ENCODE assay signal across 12 cellular contexts in genomic region chr14:20264366-20264765, GRCh38. TPM values are rescaled to one million over a fixed set of nuclear protein-coding genes. Genes with fewer than 3 reads are reported as not detected.
DNase-seq lines count a peak whose midpoint lies in the region; TF ChIP-seq lines count a peak whose summit lies in the region.
"Not testable (repeated sequence)": the region's sequence is repeated elsewhere in the genome, so short reads cannot be mapped to it uniquely, and the experiment has no call there.
"Had no signal": no experiment of that assay in that cellular context is flagged by ENCODE, and none has a peak within 500 bp of the region (broad histone marks: within the 10 kb centered on the region; RNA-seq: fewer than 3 reads in every experiment).

No MANE protein-coding gene starts in this region.

- not testable (repeated sequence) for H3K27ac Mint-ChIP-seq in MCF 10A (ENCODE audit: low read depth, unreplicated experiment)

- H3K27me3 Mint-ChIP-seq in MCF 10A (ENCODE audit: insufficient read depth, unreplicated experiment): not testable (repeated sequence)

- not testable (repeated sequence) for H3K36me3 Mint-ChIP-seq in MCF 10A (ENCODE audit: insufficient read depth, unreplicated experiment)

- DNase-seq in EL: peak; percentile 54
- peak; percentile 27 for DNase-seq in HT1080 (ENCODE audit: low read depth)
- DNase-seq in NCI-H226: peak; percentile 39
- DNase-seq in MCF 10A (ENCODE audit: unreplicated experiment): peak; percentile 37
- peak; percentile 35 for DNase-seq in epithelial cell of esophagus (ENCODE audit: low read depth)
- DNase-seq in renal cortical epithelial cell (ENCODE audit: low read depth): peak; percentile 1

- CTCF ChIA-PET in MCF 10A (lab: Yijun Ruan, JAX): not testable (repeated sequence)

- not testable (repeated sequence) for H3K9me3 Mint-ChIP-seq in MCF 10A (ENCODE audit: unreplicated experiment)

- TF ChIP-seq CTCF in MCF 10A (IDR thresholded peaks at IDR 0.05; ENCODE audit: unreplicated experiment); epithelial cell of esophagus (IDR thresholded peaks at IDR 0.05; ENCODE audit: insufficient read depth, low read depth, low read length, missing control alignments): not testable (repeated sequence)

- peaks cover 19% of the 10 kb centered on the region for H3K4me1 Mint-ChIP-seq in MCF 10A (ENCODE audit: insufficient read depth, unreplicated experiment)

- H3K4me3 ChIP-seq in epithelial cell of esophagus (ENCODE audit: low read length): not testable (repeated sequence)

- not testable (repeated sequence) for BruUV-seq in MCF 10A (replicated peaks; lab: Mats Ljungman, UMichigan)

- H3K4me3 Mint-ChIP-seq in MCF 10A (ENCODE audit: unreplicated experiment): not testable (repeated sequence)

- POLR2A ChIA-PET in MCF 10A (lab: Yijun Ruan, JAX): not testable (repeated sequence)

- intact Hi-C loops in MCF 10A (cut with micrococcal nuclease): not testable (repeated sequence)

RNA-seq across cellular contexts. Expression of gene OR11H4, which starts 25.3 kb away (rescaled TPM):
- total RNA-seq in HT1080 (2014; rRNA removed; shearing (Covaris generic)): not detected in 2 replicates
- not detected in 2 replicates for polyA plus RNA-seq in HT1080 (2015; cell fraction: cytosol; rRNA removed)
- not detected in 2 replicates for polyA plus RNA-seq in HT1080 (2015; cell fraction: nucleus; rRNA removed)
- total RNA-seq in MCF 10A (2022) (not detected in 2 replicates), renal cortical epithelial cell (not detected in 2 replicates)
- total RNA-seq: A172; A673; Calu3; CD4-positive, alpha-beta memory T cell; H7 had no signal
- polyA plus RNA-seq: BJ; CD4-positive, alpha-beta memory T cell had no signal

RNA-seq across cellular contexts. Expression of gene OR11H7, which starts 35.6 kb away (rescaled TPM):
- not detected in 2 replicates for total RNA-seq in HT1080 (2014; rRNA removed; shearing (Covaris generic))
- polyA plus RNA-seq in HT1080 (2015; cell fraction: cytosol; rRNA removed): not detected in 2 replicates
- not detected in 2 replicates for polyA plus RNA-seq in HT1080 (2015; cell fraction: nucleus; rRNA removed)
- total RNA-seq in MCF 10A (2022) (not detected in 2 replicates), renal cortical epithelial cell (not detected in 2 replicates)
- total RNA-seq: A172; A673; Calu3; CD4-positive, alpha-beta memory T cell; H7 had no signal
- polyA plus RNA-seq: BJ; CD4-positive, alpha-beta memory T cell had no signal

RNA-seq across cellular contexts. Expression of gene OR11H6, which starts 40.9 kb away (rescaled TPM):
- not detected in 2 replicates for total RNA-seq in HT1080 (2014; rRNA removed; shearing (Covaris generic))
- not detected in 2 replicates for polyA plus RNA-seq in HT1080 (2015; cell fraction: cytosol; rRNA removed)
- not detected in 2 replicates for polyA plus RNA-seq in HT1080 (2015; cell fraction: nucleus; rRNA removed)
- total RNA-seq in MCF 10A (2022): not detected in 2 replicates
- total RNA-seq in renal cortical epithelial cell: not detected in 2 replicates
- total RNA-seq: A172; A673; Calu3; CD4-positive, alpha-beta memory T cell; H7 had no signal
- polyA plus RNA-seq: BJ; CD4-positive, alpha-beta memory T cell had no signal

RNA-seq across cellular contexts. Expression of gene TTC5, which starts 41.4 kb away (rescaled TPM):
- total RNA-seq in HT1080 (2014; rRNA removed; shearing (Covaris generic)): 13.5 and 15.6 TPM in 2 replicates
- 11.6 and 12.7 TPM in 2 replicates for polyA plus RNA-seq in HT1080 (2015; cell fraction: cytosol; rRNA removed)
- 13.1 and 16.9 TPM in 2 replicates for polyA plus RNA-seq in HT1080 (2015; cell fraction: nucleus; rRNA removed)
- total RNA-seq in MCF 10A (2022) (18.4 and 22.9 TPM in 2 replicates), renal cortical epithelial cell (13.2 and 26.4 TPM in 2 replicates)

Comparison
In these comparisons a context has a peak if more than half of its experiments do, and no peak if none do; other contexts are left out.
1. DNase-seq: peak in every context shown above with its lines; median percentile 54 in EL; 39 in NCI-H226; 37 in MCF 10A; 35 in epithelial cell of esophagus; 27 in HT1080; 1 in renal cortical epithelial cell.